In the genomic region with DNA sequence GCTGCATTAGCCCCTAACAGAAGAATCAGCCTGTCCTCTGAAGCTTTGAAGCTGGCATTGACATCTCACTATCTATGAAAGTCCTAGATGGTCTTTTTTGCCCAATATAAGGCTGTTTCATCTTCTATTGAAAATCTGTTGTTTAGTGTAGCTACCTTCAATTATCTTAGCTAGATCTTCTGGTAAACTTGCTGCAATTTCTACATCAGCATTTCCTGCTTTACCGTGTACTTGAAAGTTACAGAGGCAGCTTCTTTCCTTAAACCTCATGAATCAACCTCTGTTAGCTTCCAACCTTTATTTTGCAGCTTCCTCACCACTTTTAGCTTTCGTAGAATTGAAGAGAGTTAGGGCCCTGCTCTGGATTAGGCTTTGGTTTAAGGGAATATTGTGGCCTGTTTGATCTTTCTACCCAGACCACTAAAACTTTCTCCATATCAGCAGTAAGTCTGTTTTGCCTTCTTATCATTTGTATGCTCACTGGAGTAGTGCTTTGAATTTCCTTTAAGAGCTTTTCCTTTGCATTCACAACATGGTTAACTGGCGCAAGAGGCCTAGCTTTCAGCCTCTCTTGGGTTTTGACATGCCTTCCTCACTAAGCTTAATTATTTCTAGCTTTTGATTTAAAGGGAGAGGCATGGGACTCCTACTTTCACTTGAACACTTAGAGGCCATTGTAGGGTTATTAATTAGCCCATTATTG, we compare ENCODE assay signal across 15 cellular contexts. TPM values are rescaled to one million over a fixed set of nuclear protein-coding genes. Genes with fewer than 3 reads are reported as not detected.
A peak's percentile ranks its signal among the peaks of the same experiment; 100 is the strongest.
DNase-seq lines count a peak whose midpoint lies in the region; ATAC-seq and TF ChIP-seq lines count a peak whose summit lies in the region.
"Had no signal": no experiment of that assay in that cellular context is flagged by ENCODE, and none has a peak within 500 bp of the region (broad histone marks: within the 10 kb centered on the region; RNA-seq: fewer than 3 reads in every experiment).

No MANE protein-coding gene starts in this region.

- no peak for TF ChIP-seq CTCF in cardiac muscle cell (IDR thresholded peaks at IDR 0.05; ENCODE audit: low read depth, low read length)
- TF ChIP-seq CTCF in heart left ventricle (IDR thresholded peaks at IDR 0.05): no peak
- TF ChIP-seq CTCF in uterus (IDR thresholded peaks at IDR 0.05): no peak

- TF ChIP-seq POLR2A in heart left ventricle (IDR thresholded peaks at IDR 0.05): no peak
- no peak for TF ChIP-seq POLR2A in uterus (IDR thresholded peaks at IDR 0.05)

- H3K4me3 ChIP-seq in cardiac muscle cell (no peak overlapping the region), heart left ventricle (no peak overlapping the region), uterus (no peak overlapping the region)
- H3K4me3 ChIP-seq: heart right ventricle, left ventricle myocardium inferior had no signal

- intact Hi-C loops in heart left ventricle (cut with DNase I) (no loop called here), uterus (cut with DNase I; ENCODE audit: low total_unique reads) (no loop called here), left colon (cut with DNase I, micrococcal nuclease) (no loop called here)

- no peaks in the 10 kb centered on the region for H3K27me3 ChIP-seq in cardiac muscle cell
- no peaks in the 10 kb centered on the region for H3K27me3 ChIP-seq in heart left ventricle
- no peaks in the 10 kb centered on the region for H3K27me3 ChIP-seq in uterus
- H3K27me3 ChIP-seq: heart right ventricle had no signal

- H3K36me3 ChIP-seq in cardiac muscle cell (no peaks in the 10 kb centered on the region), heart left ventricle (no peaks in the 10 kb centered on the region), uterus (no peaks in the 10 kb centered on the region)
- H3K36me3 ChIP-seq: left ventricle myocardium inferior had no signal

- peaks cover 57% of the 10 kb centered on the region for H3K4me1 Mint-ChIP-seq in activated naive CD8-positive, alpha-beta T cell treated with anti-CD3 and anti-CD28 coated beads for 36 hours
- H3K4me1 Mint-ChIP-seq in naive B cell: peaks cover 52 to 77% (median 74%) of the 10 kb centered on the region in 3 donors

- DNase-seq in cardiac muscle cell (ENCODE audit: low read depth in 1 of 2, low spot score in 1 of 2) (peak in 1 of 2 donors; percentile 1), heart left ventricle (no peak), naive B cell (no peak), uterus (no peak), NCI-H345 (lab: John Stamatoyannopoulos, UW) (no peak), NCI-H524 treated with DMSO at 0.1 percent for 48 hours (lab: John Stamatoyannopoulos, UW) (no peak), left colon (no peak)
- no peak for DNase-seq in activated naive CD8-positive, alpha-beta T cell treated with anti-CD3 and anti-CD28 coated beads for 36 hours
- DNase-seq: heart right ventricle; left ventricle myocardium inferior; NCI-H1092 treated with DMSO at 0.1 percent for 48 hours; NCI-H446; occipital lobe; stimulated activated CD4-positive, alpha-beta T cell treated with anti-CD3 and anti-CD28 coated beads, Interleukin-15, amount 100 ng/mL, for 24 hours had no signal

- H3K27me3 Mint-ChIP-seq in activated naive CD8-positive, alpha-beta T cell treated with anti-CD3 and anti-CD28 coated beads for 36 hours: no peaks in the 10 kb centered on the region
- H3K27me3 Mint-ChIP-seq in naive B cell: no peaks in the 10 kb centered on the region

- peaks cover 9% of the 10 kb centered on the region for H3K9me3 Mint-ChIP-seq in activated naive CD8-positive, alpha-beta T cell treated with anti-CD3 and anti-CD28 coated beads for 36 hours
- peaks cover 0 to 5% (median 0%) of the 10 kb centered on the region in 7 donors for H3K9me3 Mint-ChIP-seq in naive B cell

- H3K9me3 ChIP-seq in cardiac muscle cell (ENCODE audit: low read depth) (no peaks in the 10 kb centered on the region), heart left ventricle (peaks cover 0 to 8% (median 0%) of the 10 kb centered on the region in 12 donors), uterus (no peaks in the 10 kb centered on the region)

- ATAC-seq in heart left ventricle: no peak
- no peak for ATAC-seq in naive B cell (ENCODE audit: low read depth in 2 of 2)
- no peak for ATAC-seq in left colon
- ATAC-seq: HCT116, heart right ventricle had no signal

- peak overlapping the region; percentile 83 for H3K27ac Mint-ChIP-seq in activated naive CD8-positive, alpha-beta T cell treated with anti-CD3 and anti-CD28 coated beads for 36 hours
- peak overlapping the region; percentile 73 to 95 (median 94) for H3K27ac Mint-ChIP-seq in naive B cell

- H3K4me3 Mint-ChIP-seq in activated naive CD8-positive, alpha-beta T cell treated with anti-CD3 and anti-CD28 coated beads for 36 hours: no peak overlapping the region
- H3K4me3 Mint-ChIP-seq in naive B cell: peak overlapping the region in 6 of 8 donors; percentile 10 to 51 (median 20)

- H3K36me3 Mint-ChIP-seq in activated naive CD8-positive, alpha-beta T cell treated with anti-CD3 and anti-CD28 coated beads for 36 hours: peaks cover 59% of the 10 kb centered on the region
- H3K36me3 Mint-ChIP-seq in naive B cell: peaks cover 21 to 37% of the 10 kb centered on the region in 2 donors

- H3K4me1 ChIP-seq in cardiac muscle cell (ENCODE audit: low read depth) (no peaks in the 10 kb centered on the region), heart left ventricle (peaks cover 0 to 34% (median 9%) of the 10 kb centered on the region in 12 donors), uterus (peaks cover 0 to 7% of the 10 kb centered on the region in 2 donors)

- H3K27ac ChIP-seq in cardiac muscle cell: peak overlapping the region; percentile 84
- H3K27ac ChIP-seq in heart left ventricle: peak overlapping the region in 2 of 12 donors; percentile 52 to 72
- peak overlapping the region; percentile 80 to 91 for H3K27ac ChIP-seq in uterus
- H3K27ac ChIP-seq: left ventricle myocardium inferior had no signal

- WGBS in heart left ventricle, 4 donors: 81 to 87% (median 84%) methylated on average over 3 of the region's 3 CpGs

RNA-seq across cellular contexts. Expression of a gene that starts 32.5 kb away (rescaled TPM):
- total RNA-seq in cardiac muscle cell (4.3 and 4.9 TPM in 2 replicates), heart left ventricle (10 to 100 TPM; 11.2 to 45.5 (median 29.9) TPM), uterus (10 to 100 TPM; 38.7 to 64.1 (median 56.6) TPM), left colon (10 to 100 TPM; 20.0 to 20.5 TPM)
- polyA plus RNA-seq in cardiac muscle cell (4.3 and 7.8 TPM in 2 replicates), heart left ventricle (10 to 100 TPM in 1 of 2 donors, 1 to 10 TPM in 1; 4.5 to 15.8 TPM), naive B cell (ENCODE audit: low read depth in 6 of 6) (100 to 1,000 TPM in 5 of 6 donors, 10 to 100 TPM in 1; 68.6 to 165 (median 122) TPM)
- total RNA-seq in activated naive CD8-positive, alpha-beta T cell treated with anti-CD3 and anti-CD28 coated beads for 36 hours: 10 to 100 TPM; 16.5 to 17.1 TPM
